1 cellular context compared by ENCODE assay signal in genomic region chr11:69642913-69643632, GRCh38.
TF ChIP-seq lines count a peak whose summit lies in the region.

No MANE protein-coding gene starts in this region.

TF ChIP-seq in K562, 482 proteins besides CTCF, POLR2A, EP300 and RAD21 (continued from another document and continues in another):
- TF ChIP-seq SP2 (IDR thresholded peaks at IDR 0.05; ENCODE audit: extremely low read depth, low read depth, low read length, poor library complexity, severe bottlenecking): no peak
- no peak for TF ChIP-seq HLTF (IDR thresholded peaks at IDR 0.05)
- TF ChIP-seq HNRNPUL1 (IDR thresholded peaks at IDR 0.05; ENCODE audit: low read length): no peak
- TF ChIP-seq NR2C1 (IDR thresholded peaks at IDR 0.05): no peak
- TF ChIP-seq NR2C1 (tag; IDR thresholded peaks at IDR 0.05): no peak
- no peak for TF ChIP-seq XRCC3 (IDR thresholded peaks at IDR 0.05)
- 0 out of 4 replicates have a peak, but pooled peaks have one; percentile 24 to 36 for TF ChIP-seq SIN3A (IDR thresholded peaks at IDR 0.05; ENCODE audit: borderline replicate concordance in 2 of 2, control insufficient read depth in 1 of 2, low read depth in 2 of 2, low read length in 2 of 2)
- peak; percentile 23 for TF ChIP-seq HNRNPLL (IDR thresholded peaks at IDR 0.05; ENCODE audit: low read depth, low read length, poor library complexity, severe bottlenecking)
- no peak for TF ChIP-seq ZNF184 (CRISPR knock-in tag; IDR thresholded peaks at IDR 0.05)
- no peak for TF ChIP-seq ESRRB (CRISPR knock-in tag; IDR thresholded peaks at IDR 0.05; ENCODE audit: borderline replicate concordance)
- TF ChIP-seq PKNOX1 (IDR thresholded peaks at IDR 0.05): no peak
- no peak for TF ChIP-seq ZNF408 (CRISPR knock-in tag; IDR thresholded peaks at IDR 0.05; ENCODE audit: low read depth)
- peak; percentile 90 for TF ChIP-seq ARID4B (CRISPR knock-in tag; IDR thresholded peaks at IDR 0.05)
- peak; percentile 52; the same call in 1 of the 2 replicates for TF ChIP-seq SMAD4 (CRISPR knock-in tag; conservative IDR thresholded peaks at IDR 0.05)
- TF ChIP-seq ZNF766 (CRISPR knock-in tag; conservative IDR thresholded peaks at IDR 0.05): no peak
- TF ChIP-seq MTA2 (IDR thresholded peaks at IDR 0.05; ENCODE audit: low read depth): no peak
- no peak for TF ChIP-seq PPARD (CRISPR knock-in tag; IDR thresholded peaks at IDR 0.05)
- TF ChIP-seq ZNF586 (CRISPR knock-in tag; conservative IDR thresholded peaks at IDR 0.05): no peak
- TF ChIP-seq SMAD2 (IDR thresholded peaks at IDR 0.05; ENCODE audit: low read depth, low read length): no peak
- no peak for TF ChIP-seq KLF13 (tag; IDR thresholded peaks at IDR 0.05; ENCODE audit: borderline replicate concordance, low read depth)
- no peak for TF ChIP-seq MED1 (CRISPR knock-in tag; IDR thresholded peaks at IDR 0.05; ENCODE audit: borderline replicate concordance)
- no peak for TF ChIP-seq SAFB2 (IDR thresholded peaks at IDR 0.05; ENCODE audit: borderline replicate concordance, low read depth, low read length, severe bottlenecking)
- TF ChIP-seq ZNF696 (CRISPR knock-in tag; conservative IDR thresholded peaks at IDR 0.05): no peak
- TF ChIP-seq PHF8 (IDR thresholded peaks at IDR 0.05; ENCODE audit: borderline replicate concordance, low read length): 0 out of 2 replicates have a peak, but pooled peaks have one; percentile 18
- TF ChIP-seq FOXA3 (CRISPR knock-in tag; conservative IDR thresholded peaks at IDR 0.05 in 1 of 2, IDR thresholded peaks at IDR 0.05 in 1 of 2): no peak
- TF ChIP-seq HDAC1 (IDR thresholded peaks at IDR 0.05): 0 out of 4 replicates have a peak, but pooled peaks of 1 of the 2 experiments have one; percentile 34
- TF ChIP-seq MCM3 (IDR thresholded peaks at IDR 0.05): no peak
- no peak for TF ChIP-seq E2F4 (CRISPR knock-in tag; IDR thresholded peaks at IDR 0.05; ENCODE audit: low read depth)
- TF ChIP-seq ZKSCAN3 (CRISPR knock-in tag; IDR thresholded peaks at IDR 0.05): no peak
- TF ChIP-seq CBFB (CRISPR knock-in tag; IDR thresholded peaks at IDR 0.05): no peak
- no peak for TF ChIP-seq HBP1 (CRISPR knock-in tag; IDR thresholded peaks at IDR 0.05)
- TF ChIP-seq JUNB (CRISPR knock-in tag; conservative IDR thresholded peaks at IDR 0.05): no peak
- TF ChIP-seq MIER1 (IDR thresholded peaks at IDR 0.05; ENCODE audit: low read depth): no peak
- TF ChIP-seq ZNF668 (CRISPR knock-in tag; IDR thresholded peaks at IDR 0.05): no peak
- TF ChIP-seq ARID3B (CRISPR knock-in tag; IDR thresholded peaks at IDR 0.05; ENCODE audit: borderline replicate concordance): no peak
- no peak for TF ChIP-seq POLR2AphosphoS2 (IDR thresholded peaks at IDR 0.05; ENCODE audit: low read length)
- TF ChIP-seq GATA2 (CRISPR knock-in tag; IDR thresholded peaks at IDR 0.05): no peak
- peak; percentile 21; the same call in 1 of the 2 replicates for TF ChIP-seq CREB1 (IDR thresholded peaks at IDR 0.05)
- TF ChIP-seq CREB1 (CRISPR knock-in tag; IDR thresholded peaks at IDR 0.05): no peak
- TF ChIP-seq SMARCC2 (IDR thresholded peaks at IDR 0.05; ENCODE audit: low read depth): no peak
- TF ChIP-seq TAF1 (IDR thresholded peaks at IDR 0.05; ENCODE audit: control insufficient read depth, extremely low read depth, insufficient read depth, low read length, severe bottlenecking): peak; percentile 23
- TF ChIP-seq KHSRP (IDR thresholded peaks at IDR 0.05): no peak
- no peak for TF ChIP-seq ZNF778 (CRISPR knock-in tag; IDR thresholded peaks at IDR 0.05)
- no peak for TF ChIP-seq ZNF165 (CRISPR knock-in tag; IDR thresholded peaks at IDR 0.05; ENCODE audit: borderline replicate concordance)
- TF ChIP-seq ZNF740 (CRISPR knock-in tag; IDR thresholded peaks at IDR 0.05): peak; percentile 63; the same call in 1 of the 2 replicates
- TF ChIP-seq ZNF740 (tag; IDR thresholded peaks at IDR 0.05): no peak
- TF ChIP-seq CEBPZ (IDR thresholded peaks at IDR 0.05; ENCODE audit: borderline replicate concordance, low read depth, low read length): no peak
- TF ChIP-seq ZNF589 (CRISPR knock-in tag; IDR thresholded peaks at IDR 0.05; ENCODE audit: low read depth): no peak
- peak; percentile 98 for TF ChIP-seq RB1 (IDR thresholded peaks at IDR 0.05; ENCODE audit: low read depth)
- no peak for TF ChIP-seq NCOA4 (IDR thresholded peaks at IDR 0.05; ENCODE audit: partially characterized antibody)
- no peak for TF ChIP-seq IRF2 (CRISPR knock-in tag; IDR thresholded peaks at IDR 0.05)
- no peak for TF ChIP-seq TCF7L2 (IDR thresholded peaks at IDR 0.05; ENCODE audit: low read depth, low read length)
- no peak for TF ChIP-seq KLF1 (tag; IDR thresholded peaks at IDR 0.05)
- TF ChIP-seq HDAC6 (IDR thresholded peaks at IDR 0.05; ENCODE audit: low read depth, low read length): no peak
- no peak for TF ChIP-seq E2F3 (CRISPR knock-in tag; IDR thresholded peaks at IDR 0.05)
- no peak for TF ChIP-seq ZNF239 (CRISPR knock-in tag; IDR thresholded peaks at IDR 0.05)
- no peak for TF ChIP-seq MEIS2 (IDR thresholded peaks at IDR 0.05; ENCODE audit: partially characterized antibody)
- no peak for TF ChIP-seq ZNF551 (CRISPR knock-in tag; IDR thresholded peaks at IDR 0.05)
- no peak for TF ChIP-seq PHB (CRISPR knock-in tag; IDR thresholded peaks at IDR 0.05)
- no peak for TF ChIP-seq KAT8 (IDR thresholded peaks at IDR 0.05; ENCODE audit: low read depth)
- TF ChIP-seq NFIX (CRISPR knock-in tag; IDR thresholded peaks at IDR 0.05; ENCODE audit: low read depth): no peak
- no peak for TF ChIP-seq YBX1 (IDR thresholded peaks at IDR 0.05)
- no peak for TF ChIP-seq HEY1 (CRISPR knock-in tag; IDR thresholded peaks at IDR 0.05; ENCODE audit: borderline replicate concordance)
- TF ChIP-seq ZNF277 (CRISPR knock-in tag; IDR thresholded peaks at IDR 0.05; ENCODE audit: borderline replicate concordance): no peak
- TF ChIP-seq ARHGAP35 (IDR thresholded peaks at IDR 0.05; ENCODE audit: partially characterized antibody): no peak
- TF ChIP-seq GTF2E2 (tag; IDR thresholded peaks at IDR 0.05): no peak
